Comparison of ENCODE assay signal across 15 cellular contexts in genomic region chr9:18457498-18457897, GRCh38. TPM values are rescaled to one million over a fixed set of nuclear protein-coding genes. Genes with fewer than 3 reads are reported as not detected.
"Had no signal": no experiment of that assay in that cellular context is flagged by ENCODE, and none has a peak within 500 bp of the region (broad histone marks: within the 10 kb centered on the region; RNA-seq: fewer than 3 reads in every experiment).

No MANE protein-coding gene starts in this region.

- H3K4me3 ChIP-seq: adrenal gland, body of pancreas, gastrocnemius medialis, hepatocyte, lower lobe of right lung, right atrium auricular region, smooth muscle cell had no signal

- H3K9me3 ChIP-seq: adrenal gland, body of pancreas, gastrocnemius medialis, lower lobe of right lung, right atrium auricular region had no signal

- H3K4me1 ChIP-seq: adrenal gland, body of pancreas, gastrocnemius medialis, lower lobe of right lung, right atrium auricular region had no signal

- ATAC-seq: body of pancreas; esophagus mucosa; gastrocnemius medialis; lower lobe of right lung; naive thymus-derived CD4-positive, alpha-beta T cell had no signal

- H2AFZ ChIP-seq: hepatocyte had no signal

- H3K36me3 ChIP-seq: adrenal gland, gastrocnemius medialis, lower lobe of right lung, right atrium auricular region had no signal

- DNase-seq: activated CD4-positive, alpha-beta T cell treated with anti-CD3 and anti-CD28 coated beads, Interleukin-2, amount 50 U/mL, for 1 hour; activated naive CD4-positive, alpha-beta T cell treated with anti-CD3 and anti-CD28 coated beads, Interleukin-2, amount 50 U/mL, for 16 hours; activated T-cell treated with anti-CD3 and anti-CD28 coated beads, Interleukin-2, amount 50 U/mL, for 1 hour; adrenal gland; body of pancreas; dermis blood vessel endothelial cell; endodermal cell; gastrocnemius medialis; lower lobe of right lung; naive thymus-derived CD4-positive, alpha-beta T cell; T-helper 2 cell had no signal

- H3K27me3 ChIP-seq: adrenal gland, body of pancreas, gastrocnemius medialis, hepatocyte, right atrium auricular region had no signal

- H3K4me2 ChIP-seq: hepatocyte, smooth muscle cell had no signal

- H3K27ac ChIP-seq: adrenal gland, body of pancreas, gastrocnemius medialis, hepatocyte, lower lobe of right lung, right atrium auricular region had no signal

RNA-seq across cellular contexts. Expression of gene ADAMTSL1, which starts 16.5 kb away (rescaled TPM):
- total RNA-seq: naive thymus-derived CD4-positive, alpha-beta T cell had no signal
- polyA plus RNA-seq: naive thymus-derived CD4-positive, alpha-beta T cell had no signal
